9 cellular contexts compared by ENCODE assay signal in the genomic region with DNA sequence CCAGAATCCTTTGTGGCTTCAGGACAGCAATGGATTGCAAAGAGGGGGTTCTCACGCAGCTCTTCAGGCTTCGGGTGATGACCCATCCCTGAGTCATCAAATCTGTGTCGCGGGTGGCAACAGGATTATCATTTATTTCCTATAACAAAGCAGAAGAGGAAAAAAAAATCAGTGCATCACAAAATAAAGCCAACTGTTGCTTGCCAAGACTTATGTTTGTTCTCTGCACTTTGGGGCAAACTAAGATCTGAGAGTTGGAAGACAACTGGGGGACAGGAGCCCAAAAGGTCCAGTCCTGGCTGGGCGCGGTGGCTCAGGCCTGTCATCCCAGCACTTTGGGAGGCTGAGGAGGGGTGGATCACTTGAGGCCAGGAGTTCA. TPM values are rescaled to one million over a fixed set of nuclear protein-coding genes. Genes with fewer than 3 reads are reported as not detected.
A peak's percentile ranks its signal among the peaks of the same experiment; 100 is the strongest.
DNase-seq lines count a peak whose midpoint lies in the region; ATAC-seq and TF ChIP-seq lines count a peak whose summit lies in the region.
"Had no signal": no experiment of that assay in that cellular context is flagged by ENCODE, and none has a peak within 500 bp of the region (broad histone marks: within the 10 kb centered on the region; RNA-seq: fewer than 3 reads in every experiment).

No MANE protein-coding gene starts in this region.

- H3K27me3 ChIP-seq in naive thymus-derived CD4-positive, alpha-beta T cell (ENCODE audit: control insufficient read depth in 2 of 2, insufficient read depth in 2 of 2, low read length in 2 of 2), result no peaks in the 10 kb centered on the region

- H3K27ac Mint-ChIP-seq in naive thymus-derived CD4-positive, alpha-beta T cell, result peak overlapping the region in 4 of 9 donors; percentile 19 to 81 (median 58)
- H3K27ac Mint-ChIP-seq: brain had no signal

- peaks cover 0 to 31% (median 0%) of the 10 kb centered on the region in 5 donors for H3K36me3 Mint-ChIP-seq in naive thymus-derived CD4-positive, alpha-beta T cell
- H3K36me3 Mint-ChIP-seq: brain had no signal

- TF ChIP-seq CTCF in astrocyte of the spinal cord (IDR thresholded peaks at IDR 0.05; ENCODE audit: low read depth, low read length), result no peak

- H3K27me3 Mint-ChIP-seq in naive thymus-derived CD4-positive, alpha-beta T cell, result peaks cover 0 to 5% (median 0%) of the 10 kb centered on the region in 5 donors

- no peaks in the 10 kb centered on the region for H3K36me3 ChIP-seq in naive thymus-derived CD4-positive, alpha-beta T cell (ENCODE audit: control insufficient read depth in 2 of 3, insufficient read depth in 3 of 3, low read length in 3 of 3)

- no peak overlapping the region for H3K4me3 ChIP-seq in astrocyte of the spinal cord (ENCODE audit: low read depth, low read length)
- no peak overlapping the region for H3K4me3 ChIP-seq in naive thymus-derived CD4-positive, alpha-beta T cell (ENCODE audit: low read length)

- H3K9me3 ChIP-seq in naive thymus-derived CD4-positive, alpha-beta T cell (ENCODE audit: control insufficient read depth in 2 of 3, low read length in 3 of 3), result no peaks in the 10 kb centered on the region

- peak; percentile 64 for ATAC-seq in naive thymus-derived CD4-positive, alpha-beta T cell
- no peak for ATAC-seq in GM21529 (IDR thresholded peaks at IDR 0.05; ENCODE audit: unreplicated experiment)
- no peak for ATAC-seq in HG03378 (IDR thresholded peaks at IDR 0.05; ENCODE audit: unreplicated experiment)

- intact Hi-C loops in naive thymus-derived CD4-positive, alpha-beta T cell (cut with micrococcal nuclease), result no loop called here

- POLR2A ChIA-PET in naive thymus-derived CD4-positive, alpha-beta T cell (lab: Charles Lee), result interaction anchor here (0.6 kb wide), 1 partner anchor 907 kb away, joined by 3 read pairs; no protein-coding TSS in a partner anchor

- DNase-seq in AML-193 (lab: John Stamatoyannopoulos, UW), result peak; percentile 80 to 91
- DNase-seq in NOMO-1 (lab: John Stamatoyannopoulos, UW; ENCODE audit: unreplicated experiment in 2 of 2), result peak; percentile 46 to 68
- peak; percentile 73 for DNase-seq in astrocyte of the spinal cord (ENCODE audit: low read depth, low spot score)
- DNase-seq in naive thymus-derived CD4-positive, alpha-beta T cell, result peak in 1 of 9 donors; percentile 49
- DNase-seq in NCI-H1436 (lab: John Stamatoyannopoulos, UW), result no peak
- no peak for DNase-seq in HK-2 (ENCODE audit: unreplicated experiment)

- H3K9me3 Mint-ChIP-seq in naive thymus-derived CD4-positive, alpha-beta T cell, result peaks cover 0 to 8% (median 5%) of the 10 kb centered on the region in 11 donors

- H3K4me1 ChIP-seq in naive thymus-derived CD4-positive, alpha-beta T cell (ENCODE audit: control insufficient read depth in 2 of 2, insufficient read depth in 2 of 2, low read length in 2 of 2), result no peaks in the 10 kb centered on the region

- CTCF ChIA-PET in naive thymus-derived CD4-positive, alpha-beta T cell (lab: Charles Lee), result interaction anchor here (0.6 to 3.3 kb wide), 2 partner anchors 13 to 103 kb away, joined by 3 to 10 read pairs; no protein-coding TSS in a partner anchor

- H3K27ac ChIP-seq in naive thymus-derived CD4-positive, alpha-beta T cell (ENCODE audit: low read depth, low read length), result no peak overlapping the region

- peak overlapping the region in 1 of 10 donors; percentile 55 for H3K4me3 Mint-ChIP-seq in naive thymus-derived CD4-positive, alpha-beta T cell
- H3K4me3 Mint-ChIP-seq: brain had no signal

- in situ Hi-C loops in astrocyte of the spinal cord (cut with HindIII; ENCODE audit: low sequenced_read_pairs), result no loop called here

- peaks cover 0 to 50% (median 6%) of the 10 kb centered on the region in 7 donors for H3K4me1 Mint-ChIP-seq in naive thymus-derived CD4-positive, alpha-beta T cell
- H3K4me1 Mint-ChIP-seq: brain had no signal

RNA-seq across cellular contexts. Expression of a gene that starts 6.4 kb away (rescaled TPM):
- total RNA-seq in naive thymus-derived CD4-positive, alpha-beta T cell, result 100 to 1,000 TPM in 1 of 5 experiments, 10 to 100 TPM in 1, 1 to 10 TPM in 1, under 1 TPM in 2; 0.73 to 131 (median 6.6) TPM
- polyA plus RNA-seq in naive thymus-derived CD4-positive, alpha-beta T cell, result under 1 TPM in 1 of 2 donors, not detected in 1; 0.09 TPM

RNA-seq across cellular contexts. Expression of a gene that starts 36.3 kb away (rescaled TPM):
- 100 to 1,000 TPM in 3 of 5 experiments, 10 to 100 TPM in 2; 61.0 to 238 (median 181) TPM for total RNA-seq in naive thymus-derived CD4-positive, alpha-beta T cell
- 100 to 1,000 TPM; 332 to 589 TPM for polyA plus RNA-seq in naive thymus-derived CD4-positive, alpha-beta T cell

RNA-seq across cellular contexts. Expression of a gene that starts 43.4 kb away (rescaled TPM):
- 10 to 100 TPM; 45.4 to 64.7 (median 53.7) TPM for total RNA-seq in naive thymus-derived CD4-positive, alpha-beta T cell
- polyA plus RNA-seq in naive thymus-derived CD4-positive, alpha-beta T cell, result 10 to 100 TPM; 19.9 to 48.1 TPM

RNA-seq across cellular contexts. Expression of a gene that starts 48.1 kb away (rescaled TPM):
- total RNA-seq in naive thymus-derived CD4-positive, alpha-beta T cell, result 10 to 100 TPM in 1 of 5 experiments, 1 to 10 TPM in 4; 1.2 to 11.2 (median 7.2) TPM
- polyA plus RNA-seq in naive thymus-derived CD4-positive, alpha-beta T cell, result 1 to 10 TPM in 1 of 2 donors, under 1 TPM in 1; 0.92 to 1.3 TPM

Comparison
In these comparisons a context has a peak if more than half of its experiments do, and no peak if none do; other contexts are left out.
1. DNase-seq: peak in AML-193 (2 of 2), NOMO-1 (2 of 2) and astrocyte of the spinal cord (single experiment); none in NCI-H1436 (single experiment) and HK-2 (single experiment).